25 cellular contexts compared by ENCODE assay signal in genomic region chr15:41466711-41467110, GRCh38. TPM values are rescaled to one million over a fixed set of nuclear protein-coding genes. Genes with fewer than 3 reads are reported as not detected.
"Had no signal": no experiment of that assay in that cellular context is flagged by ENCODE, and none has a peak within 500 bp of the region (broad histone marks: within the 10 kb centered on the region; RNA-seq: fewer than 3 reads in every experiment).

No MANE protein-coding gene starts in this region.

- DNase-seq: colonic mucosa; effector CD8-positive, alpha-beta T cell; esophagus squamous epithelium; foreskin melanocyte; kidney; stimulated activated CD4-positive, alpha-beta T cell treated with anti-CD3 and anti-CD28 coated beads, Interleukin-12 subunit alpha, Interleukin-12 subunit beta, amount 100 ng/mL, for 4 hours; stimulated activated CD4-positive, alpha-beta T cell treated with anti-CD3 and anti-CD28 coated beads, Interleukin-1b, Interleukin-23, amount 100 ng/mL, for 48 hours; stimulated activated CD4-positive, alpha-beta T cell treated with anti-CD3 and anti-CD28 coated beads, Interleukin-4, amount 100 ng/mL, for 1 hour; stimulated activated CD8-positive, alpha-beta memory T cell treated with anti-CD3 and anti-CD28 coated beads, Interleukin-4, amount 100 ng/mL, for 48 hours; stimulated activated naive CD4-positive, alpha-beta T cell treated with Interleukin-2 at 50 U/mL for 16 hours; stomach; thyroid gland had no signal

- H3K4me2 ChIP-seq: neural progenitor cell, smooth muscle cell had no signal

- H3K79me2 ChIP-seq: parathyroid adenoma had no signal

- H3K9ac ChIP-seq: neural progenitor cell, parathyroid adenoma had no signal

- H3K27me3 Mint-ChIP-seq: dendritic cell treated with granulocyte-macrophage colony-stimulating factor and Interleukin-4, amounts not matched to agents 40 ng/mL and 50 ng/mL, for 4 days; memory B cell; type B pancreatic cell had no signal

- H3K9me3 Mint-ChIP-seq: dendritic cell treated with granulocyte-macrophage colony-stimulating factor and Interleukin-4, amounts not matched to agents 40 ng/mL and 50 ng/mL, for 4 days; memory B cell; nephron; neural progenitor cell; type B pancreatic cell had no signal

- H3K4me1 ChIP-seq: colonic mucosa, esophagus squamous epithelium, neural progenitor cell, parathyroid adenoma, prostate gland, right atrium auricular region, stomach, thyroid gland had no signal

- ATAC-seq: left lobe of liver, sciatic nerve had no signal

- H3K27ac ChIP-seq: colonic mucosa, esophagus squamous epithelium, neural progenitor cell, parathyroid adenoma, prostate gland, right atrium auricular region, stomach, thyroid gland had no signal

- H2AFZ ChIP-seq: neural progenitor cell, parathyroid adenoma had no signal

- H3K27ac Mint-ChIP-seq: dendritic cell treated with granulocyte-macrophage colony-stimulating factor and Interleukin-4, amounts not matched to agents 40 ng/mL and 50 ng/mL, for 4 days; memory B cell; nephron; neural progenitor cell; type B pancreatic cell had no signal

- H3K27me3 ChIP-seq: colonic mucosa, esophagus squamous epithelium, neural progenitor cell, right atrium auricular region, stomach, thyroid gland had no signal

- H3K4me1 Mint-ChIP-seq: nephron, neural progenitor cell had no signal

- H3K9me3 ChIP-seq: colonic mucosa, esophagus squamous epithelium, prostate gland, right atrium auricular region, stomach, thyroid gland had no signal

- H3K4me3 ChIP-seq: colonic mucosa, esophagus squamous epithelium, lung, neural progenitor cell, prostate gland, right atrium auricular region, smooth muscle cell, stomach, thyroid gland had no signal

- H3K4me3 Mint-ChIP-seq: dendritic cell treated with granulocyte-macrophage colony-stimulating factor and Interleukin-4, amounts not matched to agents 40 ng/mL and 50 ng/mL, for 4 days; memory B cell; nephron; neural progenitor cell; type B pancreatic cell had no signal

RNA-seq across cellular contexts. Expression of gene ITPKA, which starts 27.0 kb away (rescaled TPM):
- total RNA-seq: sciatic nerve had no signal

RNA-seq across cellular contexts. Expression of gene LTK, which starts 46.9 kb away (rescaled TPM):
- total RNA-seq: osteoblast had no signal
